In genomic region chr6:37130704-37131103, GRCh38 we compare ENCODE assay signal across 9 cellular contexts. TPM values are rescaled to one million over a fixed set of nuclear protein-coding genes. Genes with fewer than 3 reads are reported as not detected.
A peak's percentile ranks its signal among the peaks of the same experiment; 100 is the strongest.
DNase-seq lines count a peak whose midpoint lies in the region; ATAC-seq and TF ChIP-seq lines count a peak whose summit lies in the region.
"Had no signal": no experiment of that assay in that cellular context is flagged by ENCODE, and none has a peak within 500 bp of the region (broad histone marks: within the 10 kb centered on the region; RNA-seq: fewer than 3 reads in every experiment).

No MANE protein-coding gene starts in this region.

- intact Hi-C loops in Caco-2 (cut with micrococcal nuclease; ENCODE audit: unreplicated experiment) (no loop called here), esophagus squamous epithelium (cut with DNase I) (no loop called here)
- intact Hi-C loops in activated T-helper 1 cell treated with anti-CD3 and anti-CD28 coated beads, Interleukin-12 subunit alpha, Interleukin-12 subunit beta, Interleukin-2, Interleukin-4 antibody, amounts not matched to agents 30 ng/mL and 10 ng/mL and 1 ng/mL, durations not matched to agents 14 hours and 24 hours and 36 hours (cut with micrococcal nuclease), result no loop called here

- H3K36me3 Mint-ChIP-seq in Caco-2 (ENCODE audit: insufficient read depth, unreplicated experiment) (peaks cover 42% of the 10 kb centered on the region), nephron (ENCODE audit: low read depth) (no peaks in the 10 kb centered on the region)
- H3K36me3 Mint-ChIP-seq in activated T-helper 1 cell treated with anti-CD3 and anti-CD28 coated beads, Interleukin-12 subunit alpha, Interleukin-12 subunit beta, Interleukin-2, Interleukin-4 antibody, amounts not matched to agents 30 ng/mL and 10 ng/mL and 1 ng/mL, durations not matched to agents 14 hours and 24 hours and 36 hours (ENCODE audit: low read depth), result no peaks in the 10 kb centered on the region
- no peaks in the 10 kb centered on the region for H3K36me3 Mint-ChIP-seq in activated naive CD8-positive, alpha-beta T cell treated with anti-CD3 and anti-CD28 coated beads for 36 hours

- CTCF ChIA-PET in Caco-2 (lab: Charles Lee), result interaction anchor here (0.8 to 1.8 kb wide), 3 partner anchors 20 to 113 kb away, joined by 3 to 6 read pairs (median 5); no protein-coding TSS in a partner anchor

- 20 to 30% methylated on average over 2 to 3 of the region's 3 CpGs for WGBS in esophagus squamous epithelium, 2 donors

- H4K20me1 ChIP-seq in OCI-LY1 (ENCODE audit: insufficient read depth, low read length), result no peaks in the 10 kb centered on the region

- no peak for ATAC-seq in GM18909 (IDR thresholded peaks at IDR 0.05; ENCODE audit: poor library complexity, unreplicated experiment)

- BruUV-seq in Caco-2 (replicated peaks; lab: Mats Ljungman, UMichigan), result no TSS peak

- H3K36me3 ChIP-seq in Caco-2 (ENCODE audit: control insufficient read depth, insufficient read depth, low read length), result no peaks in the 10 kb centered on the region
- no peaks in the 10 kb centered on the region for H3K36me3 ChIP-seq in OCI-LY1 (ENCODE audit: insufficient read depth, low read length)
- no peaks in the 10 kb centered on the region for H3K36me3 ChIP-seq in esophagus squamous epithelium

- H3K4me3 ChIP-seq in Caco-2 (ENCODE audit: low read depth, low read length) (no peak overlapping the region), OCI-LY1 (ENCODE audit: low read depth, low read length, poor library complexity, severe bottlenecking) (no peak overlapping the region), esophagus squamous epithelium (peak overlapping the region in 3 of 4 donors; percentile 6 to 22 (median 8))

- DNase-seq in Caco-2 (peak in 1 of 2 experiments; percentile 46), esophagus squamous epithelium (lab: John Stamatoyannopoulos, UW) (no peak), GOT3 (lab: John Stamatoyannopoulos, UW) (no peak)
- DNase-seq in activated T-helper 1 cell treated with anti-CD3 and anti-CD28 coated beads, Interleukin-12 subunit alpha, Interleukin-12 subunit beta, Interleukin-2, Interleukin-4 antibody, amounts not matched to agents 30 ng/mL and 10 ng/mL and 1 ng/mL, durations not matched to agents 14 hours and 24 hours and 36 hours (ENCODE audit: low spot score), result no peak
- no peak for DNase-seq in activated naive CD8-positive, alpha-beta T cell treated with anti-CD3 and anti-CD28 coated beads for 36 hours
- DNase-seq: activated CD8-positive, alpha-beta memory T cell treated with anti-CD3 and anti-CD28 coated beads, Interleukin-2, amount 50 U/mL, for 4 hours had no signal

- no peaks in the 10 kb centered on the region for H3K9me3 ChIP-seq in Caco-2
- no peaks in the 10 kb centered on the region for H3K9me3 ChIP-seq in OCI-LY1 (ENCODE audit: low read length)
- H3K9me3 ChIP-seq in esophagus squamous epithelium, result no peaks in the 10 kb centered on the region

- H3K9me3 Mint-ChIP-seq in Caco-2 (ENCODE audit: unreplicated experiment) (no peaks in the 10 kb centered on the region), nephron (no peaks in the 10 kb centered on the region)
- no peaks in the 10 kb centered on the region for H3K9me3 Mint-ChIP-seq in activated T-helper 1 cell treated with anti-CD3 and anti-CD28 coated beads, Interleukin-12 subunit alpha, Interleukin-12 subunit beta, Interleukin-2, Interleukin-4 antibody, amounts not matched to agents 30 ng/mL and 10 ng/mL and 1 ng/mL, durations not matched to agents 14 hours and 24 hours and 36 hours
- no peaks in the 10 kb centered on the region for H3K9me3 Mint-ChIP-seq in activated naive CD8-positive, alpha-beta T cell treated with anti-CD3 and anti-CD28 coated beads for 36 hours

- H3K9me2 ChIP-seq in OCI-LY1 (ENCODE audit: low read depth, low read length), result no peaks in the 10 kb centered on the region

- H3F3A ChIP-seq in OCI-LY1 (ENCODE audit: insufficient read depth, low read length), result 0 out of 2 replicates have a peak, but pooled peaks cover 4% of the 10 kb centered on the region

- TF ChIP-seq POLR2A in esophagus squamous epithelium (IDR thresholded peaks at IDR 0.05), result no peak

- H3K4me2 ChIP-seq in OCI-LY1 (ENCODE audit: low read length), result peak overlapping the region; percentile 26; the same call in 1 of the 2 replicates

- H3K27ac ChIP-seq in OCI-LY1 (ENCODE audit: low read depth, low read length, poor library complexity, severe bottlenecking) (peak overlapping the region; percentile 83), esophagus squamous epithelium (peak overlapping the region; percentile 84 to 89 (median 86))

- no peaks in the 10 kb centered on the region for H3K79me2 ChIP-seq in OCI-LY1 (ENCODE audit: insufficient read depth, low read length)

- POLR2A ChIA-PET in Caco-2 (lab: Charles Lee), result interaction anchor here (1.0 to 1.4 kb wide), 2 partner anchors 20 to 42 kb away, joined by 3 read pairs; no protein-coding TSS in a partner anchor

- no peak overlapping the region for H2AFZ ChIP-seq in OCI-LY1 (ENCODE audit: low read length)

- no peak for TF ChIP-seq CTCF in Caco-2 (IDR thresholded peaks at IDR 0.05; ENCODE audit: insufficient read depth in 1 of 2, low read depth in 1 of 2, low read length in 1 of 2, severe bottlenecking in 1 of 2, unreplicated experiment in 1 of 2)
- TF ChIP-seq CTCF in OCI-LY1 (IDR thresholded peaks at IDR 0.05; ENCODE audit: low read length), result no peak
- TF ChIP-seq CTCF in esophagus squamous epithelium (IDR thresholded peaks at IDR 0.05), result no peak
- no peak for TF ChIP-seq CTCF in nephron (IDR thresholded peaks at IDR 0.05; ENCODE audit: unreplicated experiment in 3 of 3)

- H3K27me3 ChIP-seq in Caco-2 (replicated peaks; ENCODE audit: control insufficient read depth, insufficient read depth, low read length), result no peaks in the 10 kb centered on the region
- no peaks in the 10 kb centered on the region for H3K27me3 ChIP-seq in OCI-LY1 (ENCODE audit: insufficient read depth, low read length)
- H3K27me3 ChIP-seq in esophagus squamous epithelium, result peaks cover 0 to 5% (median 0%) of the 10 kb centered on the region in 4 donors

- H3K9ac ChIP-seq in OCI-LY1 (ENCODE audit: low read length), result peak overlapping the region; percentile 45; the same call in 1 of the 2 replicates

- H3K4me1 ChIP-seq in Caco-2, result peaks cover 69% of the 10 kb centered on the region
- peaks cover 61% of the 10 kb centered on the region for H3K4me1 ChIP-seq in OCI-LY1 (ENCODE audit: insufficient read depth, low read length, severe bottlenecking)
- H3K4me1 ChIP-seq in esophagus squamous epithelium, result peaks cover 23 to 56% (median 35%) of the 10 kb centered on the region in 3 donors

- H3K4me1 Mint-ChIP-seq in Caco-2 (ENCODE audit: low read depth, unreplicated experiment) (peaks cover 52% of the 10 kb centered on the region), nephron (peaks cover 69% of the 10 kb centered on the region)
- H3K4me1 Mint-ChIP-seq in activated T-helper 1 cell treated with anti-CD3 and anti-CD28 coated beads, Interleukin-12 subunit alpha, Interleukin-12 subunit beta, Interleukin-2, Interleukin-4 antibody, amounts not matched to agents 30 ng/mL and 10 ng/mL and 1 ng/mL, durations not matched to agents 14 hours and 24 hours and 36 hours (ENCODE audit: low read depth), result peaks cover 25% of the 10 kb centered on the region
- peaks cover 3% of the 10 kb centered on the region for H3K4me1 Mint-ChIP-seq in activated naive CD8-positive, alpha-beta T cell treated with anti-CD3 and anti-CD28 coated beads for 36 hours

- H3K4me3 Mint-ChIP-seq in Caco-2 (ENCODE audit: unreplicated experiment) (no peak overlapping the region), nephron (peak overlapping the region in 1 of 3 experiments; percentile 4)
- H3K4me3 Mint-ChIP-seq in activated T-helper 1 cell treated with anti-CD3 and anti-CD28 coated beads, Interleukin-12 subunit alpha, Interleukin-12 subunit beta, Interleukin-2, Interleukin-4 antibody, amounts not matched to agents 30 ng/mL and 10 ng/mL and 1 ng/mL, durations not matched to agents 14 hours and 24 hours and 36 hours, result no peak overlapping the region
- no peak overlapping the region for H3K4me3 Mint-ChIP-seq in activated naive CD8-positive, alpha-beta T cell treated with anti-CD3 and anti-CD28 coated beads for 36 hours

- H3K27ac Mint-ChIP-seq in Caco-2 (ENCODE audit: unreplicated experiment) (peak overlapping the region; percentile 97), nephron (peak overlapping the region; percentile 79 to 89 (median 86))
- no peak overlapping the region for H3K27ac Mint-ChIP-seq in activated T-helper 1 cell treated with anti-CD3 and anti-CD28 coated beads, Interleukin-12 subunit alpha, Interleukin-12 subunit beta, Interleukin-2, Interleukin-4 antibody, amounts not matched to agents 30 ng/mL and 10 ng/mL and 1 ng/mL, durations not matched to agents 14 hours and 24 hours and 36 hours
- no peak overlapping the region for H3K27ac Mint-ChIP-seq in activated naive CD8-positive, alpha-beta T cell treated with anti-CD3 and anti-CD28 coated beads for 36 hours

- H3K27me3 Mint-ChIP-seq in Caco-2 (ENCODE audit: insufficient read depth, unreplicated experiment) (no peaks in the 10 kb centered on the region), nephron (ENCODE audit: low read depth) (peaks cover 4% of the 10 kb centered on the region)
- peaks cover 6% of the 10 kb centered on the region for H3K27me3 Mint-ChIP-seq in activated T-helper 1 cell treated with anti-CD3 and anti-CD28 coated beads, Interleukin-12 subunit alpha, Interleukin-12 subunit beta, Interleukin-2, Interleukin-4 antibody, amounts not matched to agents 30 ng/mL and 10 ng/mL and 1 ng/mL, durations not matched to agents 14 hours and 24 hours and 36 hours (ENCODE audit: insufficient read depth)
- H3K27me3 Mint-ChIP-seq in activated naive CD8-positive, alpha-beta T cell treated with anti-CD3 and anti-CD28 coated beads for 36 hours, result peaks cover 7% of the 10 kb centered on the region

RNA-seq across cellular contexts. Expression of gene PIM1, which starts 39.2 kb away (rescaled TPM):
- total RNA-seq in Caco-2 (2022), result 43.8 and 48.3 TPM in 2 replicates
- total RNA-seq in esophagus squamous epithelium, result 100 to 1,000 TPM in 2 of 4 donors, 10 to 100 TPM in 2; 57.3 to 206 (median 96.6) TPM
- 182 and 192 TPM in 2 replicates for total RNA-seq in activated T-helper 1 cell treated with anti-CD3 and anti-CD28 coated beads, Interleukin-12 subunit alpha, Interleukin-12 subunit beta, Interleukin-2, Interleukin-4 antibody, amounts not matched to agents 30 ng/mL and 10 ng/mL and 1 ng/mL, durations not matched to agents 14 hours and 24 hours and 36 hours
- total RNA-seq in activated naive CD8-positive, alpha-beta T cell treated with anti-CD3 and anti-CD28 coated beads for 36 hours, result 100 to 1,000 TPM; 166 to 168 TPM

Comparison
In these comparisons a context has a peak if more than half of its experiments do, and no peak if none do; other contexts are left out.
1. H3K4me3 ChIP-seq: peak in esophagus squamous epithelium (3 of 4); none in Caco-2 (single experiment) and OCI-LY1 (single experiment).
2. H3K27ac Mint-ChIP-seq: peak in Caco-2 (single experiment) and nephron (3 of 3); none in activated T-helper 1 cell treated with anti-CD3 and anti-CD28 coated beads, Interleukin-12 subunit alpha, Interleukin-12 subunit beta, Interleukin-2, Interleukin-4 antibody, amounts not matched to agents 30 ng/mL and 10 ng/mL and 1 ng/mL, durations not matched to agents 14 hours and 24 hours and 36 hours (single experiment) and activated naive CD8-positive, alpha-beta T cell treated with anti-CD3 and anti-CD28 coated beads for 36 hours (single experiment).